12 cellular contexts compared by ENCODE assay signal in the genomic region with DNA sequence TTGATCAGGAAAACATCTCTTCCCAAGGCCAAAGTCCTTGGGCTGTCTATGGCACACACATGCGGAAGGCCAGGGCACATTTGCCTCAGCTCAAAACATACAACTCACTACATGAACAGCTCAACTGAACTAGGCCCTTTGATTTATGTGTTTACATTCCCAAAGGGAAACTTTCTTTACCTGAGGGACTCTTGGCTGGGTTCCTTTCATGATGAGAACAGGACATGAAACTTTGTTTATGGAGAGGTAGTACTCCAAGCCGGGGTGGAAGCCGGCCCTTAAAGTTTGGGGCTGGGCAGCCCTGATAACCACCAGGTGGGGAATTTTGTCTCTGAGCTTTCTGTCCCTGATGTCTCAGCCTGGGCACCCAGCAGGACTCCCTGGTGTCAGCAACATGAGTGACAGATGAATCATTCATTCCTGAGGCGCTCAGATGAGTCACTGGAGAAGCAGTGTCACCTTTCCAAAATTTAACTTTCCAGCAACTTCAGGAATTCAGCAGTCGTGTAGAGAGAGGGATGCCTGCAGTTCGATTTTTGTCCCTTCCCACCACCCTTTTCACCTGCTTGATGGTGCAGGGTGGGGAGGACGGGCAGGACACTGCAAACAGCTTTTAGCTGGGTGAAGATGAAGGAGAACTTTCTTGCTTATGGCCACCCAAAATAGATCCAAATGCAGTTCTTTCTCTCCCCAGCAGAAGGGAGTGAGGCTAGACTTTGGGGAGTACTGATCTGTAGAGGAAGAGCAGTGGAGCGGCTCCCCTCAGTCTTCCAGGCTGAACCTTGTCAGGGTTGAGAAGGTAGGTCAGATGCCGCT.
DNase-seq lines count a peak whose midpoint lies in the region; ATAC-seq and TF ChIP-seq lines count a peak whose summit lies in the region.
"Had no signal": no experiment of that assay in that cellular context is flagged by ENCODE, and none has a peak within 500 bp of the region (broad histone marks: within the 10 kb centered on the region; RNA-seq: fewer than 3 reads in every experiment).

No MANE protein-coding gene starts in this region.

- intact Hi-C loops in mammary epithelial cell (cut with micrococcal nuclease), result loop anchor here (5.0 kb wide), 1 partner anchor 488 kb away; no protein-coding TSS in a partner anchor

- no TSS peak for BruUV-seq in mammary epithelial cell (replicated peaks; lab: Mats Ljungman, UMichigan)

- no peak overlapping the region for H3K9ac ChIP-seq in mammary epithelial cell (ENCODE audit: insufficient read depth, low read length)

- H3K4me3 ChIP-seq in AG10803 (ENCODE audit: low read length), result no peak overlapping the region
- no peak overlapping the region for H3K4me3 ChIP-seq in mammary epithelial cell (replicated peaks in 1 of 3; ENCODE audit: insufficient read depth in 1 of 3, low read depth in 2 of 3, low read length in 3 of 3)
- no peak overlapping the region; the same call in 1 of the 2 replicates for H3K4me3 ChIP-seq in WERI-Rb-1 (ENCODE audit: low read depth, low read length)
- H3K4me3 ChIP-seq: SK-N-MC had no signal

- in situ Hi-C loops in mammary epithelial cell (cut with MboI; ENCODE audit: low sequenced_read_pairs in 2 of 2), result no loop called here

- H3K79me2 ChIP-seq in mammary epithelial cell (ENCODE audit: insufficient read depth, low read length), result no peaks in the 10 kb centered on the region

- peaks cover 9% of the 10 kb centered on the region for H3K4me1 ChIP-seq in mammary epithelial cell (ENCODE audit: insufficient read depth, low read length)

- CTCF ChIA-PET in mammary epithelial cell (lab: Charles Lee; ENCODE audit: low non-redundant PET), result interaction anchor here (0.6 kb wide), 1 partner anchor 13 kb away, joined by 6 read pairs; no protein-coding TSS in a partner anchor

- H3K27me3 ChIP-seq in mammary epithelial cell (ENCODE audit: insufficient read depth, low read length) (peaks cover 2% of the 10 kb centered on the region), WERI-Rb-1 (ENCODE audit: insufficient read depth, low read depth, severe bottlenecking) (peaks cover 5% of the 10 kb centered on the region)

- H4K20me1 ChIP-seq in mammary epithelial cell (ENCODE audit: insufficient read depth, low read length), result no peaks in the 10 kb centered on the region

- H2AFZ ChIP-seq in mammary epithelial cell (ENCODE audit: low read depth, low read length), result no peak overlapping the region

- H3K36me3 ChIP-seq in mammary epithelial cell (ENCODE audit: insufficient read depth, low read length), result no peaks in the 10 kb centered on the region
- no peaks in the 10 kb centered on the region for H3K36me3 ChIP-seq in WERI-Rb-1

- H3K27ac ChIP-seq in mammary epithelial cell (ENCODE audit: insufficient read depth, low read depth, low read length) (no peak overlapping the region), WERI-Rb-1 (no peak overlapping the region)
- H3K27ac ChIP-seq: SK-N-MC had no signal

- H3K4me1 Mint-ChIP-seq in mesothelial cell of epicardium, result peaks cover 42% of the 10 kb centered on the region
- H3K4me1 Mint-ChIP-seq: brain; CD4-positive, CD25-positive, alpha-beta regulatory T cell had no signal

- ATAC-seq in GM21786 (IDR thresholded peaks at IDR 0.05; ENCODE audit: unreplicated experiment) (no peak), HG03108 (IDR thresholded peaks at IDR 0.05; ENCODE audit: unreplicated experiment) (no peak)

- H3K27me3 Mint-ChIP-seq in mesothelial cell of epicardium (ENCODE audit: low read depth), result no peaks in the 10 kb centered on the region
- H3K27me3 Mint-ChIP-seq: CD4-positive, CD25-positive, alpha-beta regulatory T cell had no signal

- no peak overlapping the region for H3K4me3 Mint-ChIP-seq in mesothelial cell of epicardium
- H3K4me3 Mint-ChIP-seq: brain; CD4-positive, CD25-positive, alpha-beta regulatory T cell had no signal

- DNase-seq in AG10803 (ENCODE audit: low read depth) (peak; percentile 50), HS-27A (ENCODE audit: low read depth) (peak; percentile 39), mammary epithelial cell (peak; percentile 48), mesothelial cell of epicardium (ENCODE audit: low spot score in 2 of 2, unreplicated experiment in 2 of 2) (no peak), NCI-H2196 (lab: John Stamatoyannopoulos, UW; ENCODE audit: unreplicated experiment) (no peak), WERI-Rb-1 (no peak)
- DNase-seq: CD4-positive, CD25-positive, alpha-beta regulatory T cell; left cardiac atrium had no signal

- H3K36me3 Mint-ChIP-seq in mesothelial cell of epicardium, result no peaks in the 10 kb centered on the region
- H3K36me3 Mint-ChIP-seq: brain; CD4-positive, CD25-positive, alpha-beta regulatory T cell had no signal

- dilution Hi-C loops in mammary epithelial cell (cut with HindIII; ENCODE audit: low sequenced_read_pairs), result no loop called here

- H3K27ac Mint-ChIP-seq in mesothelial cell of epicardium, result peak overlapping the region; percentile 41
- H3K27ac Mint-ChIP-seq: brain; CD4-positive, CD25-positive, alpha-beta regulatory T cell had no signal

- H3K9me3 Mint-ChIP-seq in mesothelial cell of epicardium, result no peaks in the 10 kb centered on the region
- H3K9me3 Mint-ChIP-seq: brain had no signal

- H3K9me3 ChIP-seq in mammary epithelial cell (replicated peaks; ENCODE audit: insufficient read depth, low read length), result no peaks in the 10 kb centered on the region
- no peaks in the 10 kb centered on the region for H3K9me3 ChIP-seq in WERI-Rb-1 (ENCODE audit: severe bottlenecking)

- WGBS in mammary epithelial cell (ENCODE audit: low coverage, missing lambda C conversion rate), result 72% methylated on average over 9 of the region's 9 CpGs

- H3K4me2 ChIP-seq in mammary epithelial cell (ENCODE audit: insufficient read depth, low read depth, low read length), result no peak overlapping the region

- TF ChIP-seq CTCF in AG10803 (conservative IDR thresholded peaks at IDR 0.05; ENCODE audit: low read length) (no peak), mammary epithelial cell (conservative IDR thresholded peaks at IDR 0.05 in 1 of 2, IDR thresholded peaks at IDR 0.05 in 1 of 2; ENCODE audit: extremely low read depth in 1 of 2, insufficient read depth in 1 of 2, low read depth in 1 of 2, low read length in 2 of 2) (no peak), mesothelial cell of epicardium (IDR thresholded peaks at IDR 0.05; ENCODE audit: unreplicated experiment) (peak; percentile 20), WERI-Rb-1 (IDR thresholded peaks at IDR 0.05; ENCODE audit: low read depth, low read length) (no peak)

Comparison
In these comparisons a context has a peak if more than half of its experiments do, and no peak if none do; other contexts are left out.
1. DNase-seq: peak in AG10803 (single experiment), HS-27A (single experiment) and mammary epithelial cell (single experiment); none in mesothelial cell of epicardium (0 of 2), NCI-H2196 (single experiment) and WERI-Rb-1 (single experiment).